Comparison of ENCODE assay signal across 12 cellular contexts in the genomic region with DNA sequence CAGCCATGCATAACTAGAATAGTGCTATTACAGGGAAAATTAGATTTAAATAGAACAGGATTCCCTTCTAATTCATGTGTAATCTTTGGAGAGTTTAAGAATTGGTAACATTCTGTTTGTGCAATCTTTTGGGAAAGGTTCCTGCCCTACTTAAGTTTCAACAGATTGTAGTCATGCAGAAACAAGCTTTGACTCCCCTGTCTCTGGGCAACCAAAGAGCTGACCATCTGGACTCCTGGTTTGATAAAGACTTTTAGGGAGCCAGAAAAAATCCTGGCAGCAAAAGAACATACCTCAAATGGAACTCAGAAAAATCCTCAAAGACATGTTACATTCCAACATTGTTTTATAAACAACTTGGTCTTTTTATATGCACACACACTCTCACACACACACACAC.
DNase-seq lines count a peak whose midpoint lies in the region; ATAC-seq, FAIRE-seq and TF ChIP-seq lines count a peak whose summit lies in the region.
"Had no signal": no experiment of that assay in that cellular context is flagged by ENCODE, and none has a peak within 500 bp of the region (broad histone marks: within the 10 kb centered on the region; RNA-seq: fewer than 3 reads in every experiment).

No MANE protein-coding gene starts in this region.

- TF ChIP-seq CTCF in HFF-Myc (IDR thresholded peaks at IDR 0.05; ENCODE audit: low read depth, low read length, missing control alignments) (no peak), bronchial epithelial cell (IDR thresholded peaks at IDR 0.05; ENCODE audit: insufficient read depth, low read length, severe bottlenecking) (no peak)

- no peak for FAIRE-seq in bronchial epithelial cell (lab: Jason Lieb, UNC)
- FAIRE-seq: endothelial cell of umbilical vein had no signal

- DNase-seq in HFF-Myc (ENCODE audit: extremely low read depth, low read depth) (peak; percentile 69), bronchial epithelial cell (ENCODE audit: low read depth) (peak; percentile 74), hepatic stellate cell (ENCODE audit: low spot score) (peak; percentile 45), smooth muscle cell of the brain vasculature (ENCODE audit: low read depth, low spot score) (peak; percentile 3), NCI-H146 treated with DMSO at 0.1 percent for 48 hours (lab: John Stamatoyannopoulos, UW; ENCODE audit: unreplicated experiment) (no peak)
- no peak for DNase-seq in stimulated activated CD4-positive, alpha-beta T cell treated with anti-CD3 and anti-CD28 coated beads, Interleukin-2, amount 100 ng/mL, for 24 hours
- DNase-seq: activated CD4-positive, alpha-beta T cell treated with anti-CD3 and anti-CD28 coated beads for 1 hour; activated naive CD4-positive, alpha-beta T cell treated with Interleukin-2 at 50 U/mL for 16 hours; DMS153 had no signal

- no peak overlapping the region for H3K4me3 ChIP-seq in HFF-Myc (replicated peaks; ENCODE audit: low read depth, low read length)
- H3K4me3 ChIP-seq in bronchial epithelial cell (ENCODE audit: low read depth, low read length), result no peak overlapping the region

- H3K36me3 ChIP-seq in bronchial epithelial cell (ENCODE audit: control insufficient read depth, insufficient read depth, low read length), result no peaks in the 10 kb centered on the region

- ATAC-seq in HG02870 (IDR thresholded peaks at IDR 0.05; ENCODE audit: unreplicated experiment) (no peak), HG03460 (IDR thresholded peaks at IDR 0.05; ENCODE audit: unreplicated experiment) (no peak)

- H3K27me3 ChIP-seq in bronchial epithelial cell (ENCODE audit: control insufficient read depth, insufficient read depth, low read length), result no peaks in the 10 kb centered on the region

Comparison
In these comparisons a context has a peak if more than half of its experiments do, and no peak if none do; other contexts are left out.
1. DNase-seq: peak in HFF-Myc (single experiment), bronchial epithelial cell (single experiment), hepatic stellate cell (single experiment) and smooth muscle cell of the brain vasculature (single experiment); none in NCI-H146 treated with DMSO at 0.1 percent for 48 hours (single experiment) and stimulated activated CD4-positive, alpha-beta T cell treated with anti-CD3 and anti-CD28 coated beads, Interleukin-2, amount 100 ng/mL, for 24 hours (0 of 2).